In the genomic region with DNA sequence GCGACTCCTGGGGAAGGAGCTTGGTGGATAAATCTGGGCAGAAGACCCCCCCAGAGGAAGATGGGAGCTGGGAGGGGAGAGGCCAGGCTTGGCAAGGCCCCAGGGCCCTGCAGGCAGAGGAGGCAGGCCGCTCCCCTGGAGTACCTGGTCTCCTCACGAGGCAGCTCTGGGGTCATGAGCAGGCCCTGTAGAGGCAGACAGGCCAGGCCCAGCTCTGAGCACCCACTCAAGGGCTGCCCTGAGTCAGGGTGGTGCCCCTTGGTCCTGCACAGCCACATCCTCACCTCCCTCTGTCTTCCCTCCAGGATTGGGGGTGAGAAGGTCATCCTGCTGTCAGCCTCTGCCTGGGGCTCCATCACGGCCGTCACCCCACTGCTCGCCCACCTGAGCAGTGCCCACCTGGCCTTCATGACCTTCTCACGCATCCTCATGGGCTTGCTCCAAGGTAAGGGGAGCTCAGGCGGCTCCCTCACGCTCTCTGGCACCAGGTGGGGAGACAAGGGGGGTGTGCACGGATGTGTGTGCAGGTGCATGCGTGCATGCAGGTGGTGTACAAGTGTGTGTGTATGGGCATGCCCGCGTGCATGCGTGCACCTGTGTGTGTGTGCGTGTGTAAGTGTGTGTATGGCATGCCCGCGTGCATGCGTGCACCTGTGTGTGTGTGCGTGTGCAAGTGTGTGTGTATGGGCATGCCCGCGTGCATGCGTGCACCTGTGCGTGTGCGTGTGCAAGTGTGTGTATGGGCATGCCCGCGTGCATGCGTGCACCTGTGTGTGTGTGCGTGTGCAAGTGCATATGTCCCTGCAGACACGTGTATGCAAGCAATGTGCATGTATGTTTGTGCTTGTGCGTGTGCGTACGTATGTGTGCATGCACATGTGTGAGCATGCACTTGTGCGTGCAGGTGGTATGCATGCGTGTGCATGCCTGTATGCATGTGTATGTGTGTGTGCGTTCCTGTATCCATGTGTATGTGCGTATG, we compare ENCODE assay signal across 1 cellular context.
A peak's percentile ranks its signal among the peaks of the same experiment; 100 is the strongest.
TF ChIP-seq lines count a peak whose summit lies in the region.

No MANE protein-coding gene starts in this region.

TF ChIP-seq in HepG2, 621 proteins besides CTCF, POLR2A, EP300 and RAD21 (continued from another document and continues in another):
- TF ChIP-seq, protein P1, sequence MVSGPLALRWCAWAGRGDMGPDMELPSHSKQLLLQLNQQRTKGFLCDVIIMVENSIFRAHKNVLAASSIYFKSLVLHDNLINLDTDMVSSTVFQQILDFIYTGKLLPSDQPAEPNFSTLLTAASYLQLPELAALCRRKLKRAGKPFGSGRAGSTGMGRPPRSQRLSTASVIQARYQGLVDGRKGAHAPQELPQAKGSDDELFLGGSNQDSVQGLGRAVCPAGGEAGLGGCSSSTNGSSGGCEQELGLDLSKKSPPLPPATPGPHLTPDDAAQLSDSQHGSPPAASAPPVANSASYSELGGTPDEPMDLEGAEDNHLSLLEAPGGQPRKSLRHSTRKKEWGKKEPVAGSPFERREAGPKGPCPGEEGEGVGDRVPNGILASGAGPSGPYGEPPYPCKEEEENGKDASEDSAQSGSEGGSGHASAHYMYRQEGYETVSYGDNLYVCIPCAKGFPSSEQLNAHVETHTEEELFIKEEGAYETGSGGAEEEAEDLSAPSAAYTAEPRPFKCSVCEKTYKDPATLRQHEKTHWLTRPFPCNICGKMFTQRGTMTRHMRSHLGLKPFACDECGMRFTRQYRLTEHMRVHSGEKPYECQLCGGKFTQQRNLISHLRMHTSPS (CRISPR knock-in tag; IDR thresholded peaks at IDR 0.05; ENCODE audit: low read depth) = peak; percentile 19; the same call in 1 of the 2 replicates
- TF ChIP-seq SRSF1 (optimal IDR thresholded peaks at IDR 0.05; ENCODE audit: low read depth, low read length) (peak; percentile 78), MED8 (CRISPR knock-in tag; IDR thresholded peaks at IDR 0.05; ENCODE audit: insufficient replicate concordance) (peak; percentile 49), MTA1 (CRISPR knock-in tag; IDR thresholded peaks at IDR 0.05; ENCODE audit: borderline replicate concordance) (peak; percentile 83), NFAT5 (CRISPR knock-in tag; IDR thresholded peaks at IDR 0.05) (no peak), ZNF749 (CRISPR knock-in tag; IDR thresholded peaks at IDR 0.05; ENCODE audit: borderline replicate concordance) (no peak), ATF7-NPFF (CRISPR knock-in tag; IDR thresholded peaks at IDR 0.05; ENCODE audit: low read depth) (no peak), ZC3H13 (CRISPR knock-in tag; IDR thresholded peaks at IDR 0.05) (peak; percentile 62; the same call in 1 of the 2 replicates), PTBP1 (IDR thresholded peaks at IDR 0.05; ENCODE audit: low read depth, low read length, poor library complexity, severe bottlenecking) (no peak), ZKSCAN1 (IDR thresholded peaks at IDR 0.05; ENCODE audit: low read length) (no peak), ZBTB8A (CRISPR knock-in tag; IDR thresholded peaks at IDR 0.05; ENCODE audit: borderline replicate concordance, low read depth) (no peak), ZNF441 (CRISPR knock-in tag; IDR thresholded peaks at IDR 0.05; ENCODE audit: borderline replicate concordance) (no peak), JUND (CRISPR knock-in tag; IDR thresholded peaks at IDR 0.05) (peak; percentile 49; the same call in 1 of the 2 replicates), ZFP36L2 (CRISPR knock-in tag; IDR thresholded peaks at IDR 0.05) (no peak), ZGPAT (CRISPR knock-in tag; IDR thresholded peaks at IDR 0.05) (no peak), POLR2AphosphoS5 (IDR thresholded peaks at IDR 0.05; ENCODE audit: low read depth, low read length) (no peak; the same call in none of the 2 replicates), SMAD1 (CRISPR knock-in tag; IDR thresholded peaks at IDR 0.05; ENCODE audit: borderline replicate concordance, low read depth) (no peak), SSRP1 (CRISPR knock-in tag; IDR thresholded peaks at IDR 0.05) (peak; percentile 27; the same call in 1 of the 2 replicates), TMF1 (CRISPR knock-in tag; IDR thresholded peaks at IDR 0.05; ENCODE audit: low read depth) (no peak), HOXA9 (CRISPR knock-in tag; IDR thresholded peaks at IDR 0.05; ENCODE audit: borderline replicate concordance) (0 out of 2 replicates have a peak, but pooled peaks have one; percentile 81), SP2 (CRISPR knock-in tag; IDR thresholded peaks at IDR 0.05) (no peak), KLF6 (CRISPR knock-in tag; IDR thresholded peaks at IDR 0.05) (no peak), ZNF589 (CRISPR knock-in tag; conservative IDR thresholded peaks at IDR 0.05) (peak; percentile 4; the same call in 1 of the 2 replicates), GATA4 (IDR thresholded peaks at IDR 0.05; ENCODE audit: borderline replicate concordance, low read depth) (no peak), RARA (CRISPR knock-in tag; IDR thresholded peaks at IDR 0.05) (no peak), AKAP8 (CRISPR knock-in tag; IDR thresholded peaks at IDR 0.05) (peak; percentile 6; the same call in 1 of the 2 replicates), SUZ12 (IDR thresholded peaks at IDR 0.05; ENCODE audit: low read depth, low read length) (no peak), MAFF (IDR thresholded peaks at IDR 0.05; ENCODE audit: low read depth, low read length) (no peak), POLR2G (IDR thresholded peaks at IDR 0.05; ENCODE audit: low read depth, low read length) (0 out of 2 replicates have a peak, but pooled peaks have one; percentile 22), ZMYM4 (CRISPR knock-in tag; IDR thresholded peaks at IDR 0.05) (no peak), POLR2AphosphoS2 (IDR thresholded peaks at IDR 0.05; ENCODE audit: low read depth, low read length) (peak; percentile 26; the same call in 1 of the 2 replicates), BRCA1 (CRISPR knock-in tag; IDR thresholded peaks at IDR 0.05) (no peak), DMAP1 (CRISPR knock-in tag; IDR thresholded peaks at IDR 0.05) (no peak), ZNF572 (CRISPR knock-in tag; IDR thresholded peaks at IDR 0.05) (no peak), PRDM4 (CRISPR knock-in tag; IDR thresholded peaks at IDR 0.05; ENCODE audit: borderline replicate concordance) (no peak), MEIS1 (CRISPR knock-in tag; IDR thresholded peaks at IDR 0.05; ENCODE audit: borderline replicate concordance) (no peak)
- TF ChIP-seq, protein P2, sequence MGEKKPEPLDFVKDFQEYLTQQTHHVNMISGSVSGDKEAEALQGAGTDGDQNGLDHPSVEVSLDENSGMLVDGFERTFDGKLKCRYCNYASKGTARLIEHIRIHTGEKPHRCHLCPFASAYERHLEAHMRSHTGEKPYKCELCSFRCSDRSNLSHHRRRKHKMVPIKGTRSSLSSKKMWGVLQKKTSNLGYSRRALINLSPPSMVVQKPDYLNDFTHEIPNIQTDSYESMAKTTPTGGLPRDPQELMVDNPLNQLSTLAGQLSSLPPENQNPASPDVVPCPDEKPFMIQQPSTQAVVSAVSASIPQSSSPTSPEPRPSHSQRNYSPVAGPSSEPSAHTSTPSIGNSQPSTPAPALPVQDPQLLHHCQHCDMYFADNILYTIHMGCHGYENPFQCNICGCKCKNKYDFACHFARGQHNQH (CRISPR knock-in tag; IDR thresholded peaks at IDR 0.05) = peak; percentile 44; the same call in 1 of the 2 replicates
- TF ChIP-seq, protein P3, sequence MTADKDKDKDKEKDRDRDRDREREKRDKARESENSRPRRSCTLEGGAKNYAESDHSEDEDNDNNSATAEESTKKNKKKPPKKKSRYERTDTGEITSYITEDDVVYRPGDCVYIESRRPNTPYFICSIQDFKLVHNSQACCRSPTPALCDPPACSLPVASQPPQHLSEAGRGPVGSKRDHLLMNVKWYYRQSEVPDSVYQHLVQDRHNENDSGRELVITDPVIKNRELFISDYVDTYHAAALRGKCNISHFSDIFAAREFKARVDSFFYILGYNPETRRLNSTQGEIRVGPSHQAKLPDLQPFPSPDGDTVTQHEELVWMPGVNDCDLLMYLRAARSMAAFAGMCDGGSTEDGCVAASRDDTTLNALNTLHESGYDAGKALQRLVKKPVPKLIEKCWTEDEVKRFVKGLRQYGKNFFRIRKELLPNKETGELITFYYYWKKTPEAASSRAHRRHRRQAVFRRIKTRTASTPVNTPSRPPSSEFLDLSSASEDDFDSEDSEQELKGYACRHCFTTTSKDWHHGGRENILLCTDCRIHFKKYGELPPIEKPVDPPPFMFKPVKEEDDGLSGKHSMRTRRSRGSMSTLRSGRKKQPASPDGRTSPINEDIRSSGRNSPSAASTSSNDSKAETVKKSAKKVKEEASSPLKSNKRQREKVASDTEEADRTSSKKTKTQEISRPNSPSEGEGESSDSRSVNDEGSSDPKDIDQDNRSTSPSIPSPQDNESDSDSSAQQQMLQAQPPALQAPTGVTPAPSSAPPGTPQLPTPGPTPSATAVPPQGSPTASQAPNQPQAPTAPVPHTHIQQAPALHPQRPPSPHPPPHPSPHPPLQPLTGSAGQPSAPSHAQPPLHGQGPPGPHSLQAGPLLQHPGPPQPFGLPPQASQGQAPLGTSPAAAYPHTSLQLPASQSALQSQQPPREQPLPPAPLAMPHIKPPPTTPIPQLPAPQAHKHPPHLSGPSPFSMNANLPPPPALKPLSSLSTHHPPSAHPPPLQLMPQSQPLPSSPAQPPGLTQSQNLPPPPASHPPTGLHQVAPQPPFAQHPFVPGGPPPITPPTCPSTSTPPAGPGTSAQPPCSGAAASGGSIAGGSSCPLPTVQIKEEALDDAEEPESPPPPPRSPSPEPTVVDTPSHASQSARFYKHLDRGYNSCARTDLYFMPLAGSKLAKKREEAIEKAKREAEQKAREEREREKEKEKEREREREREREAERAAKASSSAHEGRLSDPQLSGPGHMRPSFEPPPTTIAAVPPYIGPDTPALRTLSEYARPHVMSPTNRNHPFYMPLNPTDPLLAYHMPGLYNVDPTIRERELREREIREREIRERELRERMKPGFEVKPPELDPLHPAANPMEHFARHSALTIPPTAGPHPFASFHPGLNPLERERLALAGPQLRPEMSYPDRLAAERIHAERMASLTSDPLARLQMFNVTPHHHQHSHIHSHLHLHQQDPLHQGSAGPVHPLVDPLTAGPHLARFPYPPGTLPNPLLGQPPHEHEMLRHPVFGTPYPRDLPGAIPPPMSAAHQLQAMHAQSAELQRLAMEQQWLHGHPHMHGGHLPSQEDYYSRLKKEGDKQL (CRISPR knock-in tag; IDR thresholded peaks at IDR 0.05; ENCODE audit: low read depth) = no peak
